ENCODE assay signal across 10 cellular contexts in the genomic region with DNA sequence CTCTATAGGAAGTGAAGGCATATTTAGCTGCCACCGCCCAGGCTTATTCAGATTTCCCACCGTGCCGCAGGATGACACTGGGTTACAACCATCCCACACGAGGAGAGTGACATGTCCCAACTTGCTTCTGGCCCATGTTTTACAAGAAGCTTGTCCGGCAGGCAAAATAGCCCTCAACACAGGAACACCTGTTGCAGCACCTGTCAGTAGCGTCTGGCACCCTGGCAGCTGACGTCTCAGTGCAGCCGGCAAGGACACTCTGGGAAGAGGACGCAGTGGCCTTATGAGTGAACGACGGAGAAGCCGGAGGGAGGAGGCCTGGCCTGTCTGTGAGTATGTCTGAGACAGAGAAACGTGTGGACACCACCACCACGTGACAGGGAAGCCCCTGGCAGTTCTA. TPM values are rescaled to one million over a fixed set of nuclear protein-coding genes. Genes with fewer than 3 reads are reported as not detected.
A peak's percentile ranks its signal among the peaks of the same experiment; 100 is the strongest.
DNase-seq lines count a peak whose midpoint lies in the region; ATAC-seq and TF ChIP-seq lines count a peak whose summit lies in the region.
"Had no signal": no experiment of that assay in that cellular context is flagged by ENCODE, and none has a peak within 500 bp of the region (broad histone marks: within the 10 kb centered on the region; RNA-seq: fewer than 3 reads in every experiment).

No MANE protein-coding gene starts in this region.

- no peaks in the 10 kb centered on the region for H3K27me3 ChIP-seq in colonic mucosa

- TF ChIP-seq CTCF in mucosa of descending colon (IDR thresholded peaks at IDR 0.05), result no peak
- TF ChIP-seq CTCF in colonic mucosa (IDR thresholded peaks at IDR 0.05), result no peak

- H3K4me3 ChIP-seq in mucosa of descending colon (no peak overlapping the region), colonic mucosa (no peak overlapping the region)
- H3K4me3 ChIP-seq: PC-9 had no signal

- H3K4me1 ChIP-seq in mucosa of descending colon (ENCODE audit: low read depth) (no peaks in the 10 kb centered on the region), colonic mucosa (no peaks in the 10 kb centered on the region)

- peak; percentile 52 for ATAC-seq in left ventricle myocardium superior
- no peak for ATAC-seq in Right ventricle myocardium inferior
- ATAC-seq in mucosa of descending colon, result peak; percentile 66
- no peak for ATAC-seq in HG02763 (IDR thresholded peaks at IDR 0.05; ENCODE audit: unreplicated experiment)

- no peak overlapping the region for H3K27ac ChIP-seq in colonic mucosa
- H3K27ac ChIP-seq: PC-9 had no signal

- no peak overlapping the region for H3K9ac ChIP-seq in colonic mucosa (ENCODE audit: low read depth in 2 of 2, low read length in 2 of 2)

- no peaks in the 10 kb centered on the region for H3K36me3 ChIP-seq in mucosa of descending colon (ENCODE audit: low read depth)
- no peaks in the 10 kb centered on the region for H3K36me3 ChIP-seq in colonic mucosa

- DNase-seq in left ventricle myocardium superior (peak; percentile 42), Right ventricle myocardium inferior (ENCODE audit: missing footprints) (no peak), SHP77 treated with DMSO at 0.1 percent for 48 hours (lab: John Stamatoyannopoulos, UW) (peak; percentile 89), mucosa of descending colon (peak in 2 of 3 donors; percentile 41 to 57), colonic mucosa (no peak), amniotic stem cell (lab: John Stamatoyannopoulos, UW) (no peak), putamen (ENCODE audit: low spot score) (no peak)
- DNase-seq: activated T-cell treated with anti-CD3 and anti-CD28 coated beads, Interleukin-2, amount 50 U/mL, for 24 hours; PC-9 had no signal

- H3K9me3 ChIP-seq in mucosa of descending colon, result no peaks in the 10 kb centered on the region
- no peaks in the 10 kb centered on the region for H3K9me3 ChIP-seq in colonic mucosa

- intact Hi-C loops in left ventricle myocardium superior (cut with micrococcal nuclease), result no loop called here
- intact Hi-C loops in Right ventricle myocardium inferior (cut with DNase I), result no loop called here
- intact Hi-C loops in mucosa of descending colon (cut with DNase I, micrococcal nuclease), result no loop called here
- intact Hi-C loops in colonic mucosa (cut with DNase I), result no loop called here

RNA-seq across cellular contexts. Expression of a gene that starts 32.1 kb away (rescaled TPM):
- total RNA-seq in left ventricle myocardium superior (12.6 TPM), Right ventricle myocardium inferior (13.0 TPM), mucosa of descending colon (10 to 100 TPM; 14.7 to 30.5 (median 28.5) TPM), colonic mucosa (10 to 100 TPM; 25.2 to 25.7 TPM)

Comparison
In these comparisons a context has a peak if more than half of its experiments do, and no peak if none do; other contexts are left out.
1. ATAC-seq: peak in left ventricle myocardium superior (single experiment) and mucosa of descending colon (single experiment); none in Right ventricle myocardium inferior (single experiment) and HG02763 (single experiment).
2. DNase-seq: peak in left ventricle myocardium superior (single experiment), SHP77 treated with DMSO at 0.1 percent for 48 hours (single experiment) and mucosa of descending colon (2 of 3); none in Right ventricle myocardium inferior (single experiment), colonic mucosa (single experiment), amniotic stem cell (single experiment) and putamen (single experiment).